In genomic region chr16:66360624-66361324, GRCh38 we compare ENCODE assay signal across 1 cellular context.
TF ChIP-seq lines count a peak whose summit lies in the region.

No MANE protein-coding gene starts in this region.

TF ChIP-seq in HEK293, 187 proteins besides CTCF, POLR2A, EP300 and RAD21 (continued from another document):
- TF ChIP-seq ZNF518A (tag by site-specific recombination; conservative IDR thresholded peaks at IDR 0.05; ENCODE audit: low read depth) (no peak), ZSCAN30 (tag by site-specific recombination; IDR thresholded peaks at IDR 0.05) (no peak), ZIC2 (tag by site-specific recombination; IDR thresholded peaks at IDR 0.05) (peak; percentile 49; the same call in 1 of the 2 replicates), ZNF664 (tag by site-specific recombination; IDR thresholded peaks at IDR 0.05) (peak; percentile 67; the same call in 1 of the 2 replicates)
